In genomic region chr16:68005786-68006286, GRCh38 we compare ENCODE assay signal across 9 cellular contexts. TPM values are rescaled to one million over a fixed set of nuclear protein-coding genes. Genes with fewer than 3 reads are reported as not detected.
DNase-seq lines count a peak whose midpoint lies in the region; ATAC-seq and TF ChIP-seq lines count a peak whose summit lies in the region.
"Had no signal": no experiment of that assay in that cellular context is flagged by ENCODE, and none has a peak within 500 bp of the region (broad histone marks: within the 10 kb centered on the region; RNA-seq: fewer than 3 reads in every experiment).

No MANE protein-coding gene starts in this region.

- H3K9me3 ChIP-seq in T-helper 17 cell (ENCODE audit: control insufficient read depth, low read length, poor library complexity, severe bottlenecking): no peaks in the 10 kb centered on the region
- no peaks in the 10 kb centered on the region for H3K9me3 ChIP-seq in effector memory CD4-positive, alpha-beta T cell (ENCODE audit: control insufficient read depth, low read length)

- peak overlapping the region; percentile 90 for H3K27ac Mint-ChIP-seq in T-helper 17 cell
- H3K27ac Mint-ChIP-seq in natural killer cell treated with Interleukin-12 subunit alpha and Interleukin-12 subunit beta and Interleukin-15 and Interleukin-18, amount 100 ng/mL, for 72 hours: peak overlapping the region; percentile 90 to 94

- peak overlapping the region; percentile 68 for H3K4me3 Mint-ChIP-seq in T-helper 17 cell
- H3K4me3 Mint-ChIP-seq in natural killer cell treated with Interleukin-12 subunit alpha and Interleukin-12 subunit beta and Interleukin-15 and Interleukin-18, amount 100 ng/mL, for 72 hours: peak overlapping the region; percentile 69

- peaks cover 2% of the 10 kb centered on the region for H3K36me3 Mint-ChIP-seq in T-helper 17 cell (ENCODE audit: low read depth)
- no peaks in the 10 kb centered on the region for H3K36me3 Mint-ChIP-seq in natural killer cell treated with Interleukin-12 subunit alpha and Interleukin-12 subunit beta and Interleukin-15 and Interleukin-18, amount 100 ng/mL, for 72 hours

- H3K27me3 Mint-ChIP-seq in T-helper 17 cell: no peaks in the 10 kb centered on the region
- no peaks in the 10 kb centered on the region for H3K27me3 Mint-ChIP-seq in natural killer cell treated with Interleukin-12 subunit alpha and Interleukin-12 subunit beta and Interleukin-15 and Interleukin-18, amount 100 ng/mL, for 72 hours

- TF ChIP-seq POLR2A in GM18505 (IDR thresholded peaks at IDR 0.05; ENCODE audit: borderline replicate concordance, extremely low read depth, insufficient read depth, insufficient read length): no peak

- peaks cover 28% of the 10 kb centered on the region for H3K4me1 ChIP-seq in effector memory CD4-positive, alpha-beta T cell (ENCODE audit: control insufficient read depth, insufficient read depth, low read length, poor library complexity, severe bottlenecking)

- peaks cover 26% of the 10 kb centered on the region for H3K4me1 Mint-ChIP-seq in T-helper 17 cell
- peaks cover 24 to 30% of the 10 kb centered on the region in 2 donors for H3K4me1 Mint-ChIP-seq in natural killer cell treated with Interleukin-12 subunit alpha and Interleukin-12 subunit beta and Interleukin-15 and Interleukin-18, amount 100 ng/mL, for 72 hours (ENCODE audit: low read depth in 2 of 2)

- no peaks in the 10 kb centered on the region for H3K9me3 Mint-ChIP-seq in natural killer cell treated with Interleukin-12 subunit alpha and Interleukin-12 subunit beta and Interleukin-15 and Interleukin-18, amount 100 ng/mL, for 72 hours

- H3K4me3 ChIP-seq in effector memory CD4-positive, alpha-beta T cell (ENCODE audit: insufficient read depth, low read depth, low read length, poor library complexity, severe bottlenecking): no peak overlapping the region

- H3K36me3 ChIP-seq in effector memory CD4-positive, alpha-beta T cell (ENCODE audit: control insufficient read depth, insufficient read depth, low read length): no peaks in the 10 kb centered on the region

- in situ Hi-C loops in G401 (cut with HindIII; ENCODE audit: low sequenced_read_pairs): no loop called here

- ATAC-seq in T-helper 17 cell (peak; percentile 95), GM18519 (IDR thresholded peaks at IDR 0.05; ENCODE audit: low FRiP score, unreplicated experiment) (no peak), GM18505 (IDR thresholded peaks at IDR 0.05; ENCODE audit: unreplicated experiment) (no peak)
- peak; percentile 89 to 97 for ATAC-seq in natural killer cell treated with Interleukin-12 subunit alpha and Interleukin-12 subunit beta and Interleukin-15 and Interleukin-18, amount 100 ng/mL, for 72 hours

- DNase-seq in GDM1 (lab: John Stamatoyannopoulos, UW): peak; percentile 2
- DNase-seq in T-helper 17 cell: no peak
- no peak for DNase-seq in effector memory CD4-positive, alpha-beta T cell
- no peak for DNase-seq in natural killer cell treated with Interleukin-12 subunit alpha and Interleukin-12 subunit beta and Interleukin-15 and Interleukin-18, amount 100 ng/mL, for 72 hours (ENCODE audit: low spot score)
- no peak for DNase-seq in G401 (ENCODE audit: low spot score)
- no peak for DNase-seq in T-helper 9 cell

- H3K27ac ChIP-seq in effector memory CD4-positive, alpha-beta T cell (ENCODE audit: insufficient read depth, low read length, poor library complexity, severe bottlenecking): peak overlapping the region; percentile 58

- no peaks in the 10 kb centered on the region for H3K27me3 ChIP-seq in effector memory CD4-positive, alpha-beta T cell (replicated peaks; ENCODE audit: control insufficient read depth, insufficient read depth, low read length, poor library complexity, severe bottlenecking)

RNA-seq across cellular contexts. Expression of gene DPEP2, which starts 6.6 kb away (rescaled TPM):
- 10 to 100 TPM; 42.7 to 51.2 TPM for total RNA-seq in T-helper 17 cell
- total RNA-seq in natural killer cell treated with Interleukin-12 subunit alpha and Interleukin-12 subunit beta and Interleukin-15 and Interleukin-18, amount 100 ng/mL, for 72 hours: 1 to 10 TPM; 2.2 to 2.3 TPM
- 0.31 TPM in 1 of 2 replicates, not detected in the other for total RNA-seq in G401 (2014; rRNA removed; shearing (Covaris generic))

RNA-seq across cellular contexts. Expression of gene DPEP2NB, which starts 9.9 kb away (rescaled TPM):
- not detected for total RNA-seq in T-helper 17 cell
- total RNA-seq in natural killer cell treated with Interleukin-12 subunit alpha and Interleukin-12 subunit beta and Interleukin-15 and Interleukin-18, amount 100 ng/mL, for 72 hours: not detected
- not detected in 2 replicates for total RNA-seq in G401 (2014; rRNA removed; shearing (Covaris generic))
- total RNA-seq: glomerular endothelial cell had no signal

RNA-seq across cellular contexts. Expression of gene DDX28, which starts 17.2 kb away (rescaled TPM):
- 10 to 100 TPM; 13.2 to 14.8 TPM for total RNA-seq in T-helper 17 cell
- total RNA-seq in natural killer cell treated with Interleukin-12 subunit alpha and Interleukin-12 subunit beta and Interleukin-15 and Interleukin-18, amount 100 ng/mL, for 72 hours: 10 to 100 TPM; 16.2 to 20.1 TPM
- 49.0 and 63.4 TPM in 2 replicates for total RNA-seq in G401 (2014; rRNA removed; shearing (Covaris generic))

RNA-seq across cellular contexts. Expression of gene DUS2, which starts 17.2 kb away (rescaled TPM):
- 10 to 100 TPM; 12.0 to 12.3 TPM for total RNA-seq in T-helper 17 cell
- total RNA-seq in natural killer cell treated with Interleukin-12 subunit alpha and Interleukin-12 subunit beta and Interleukin-15 and Interleukin-18, amount 100 ng/mL, for 72 hours: 10 to 100 TPM; 23.3 to 43.5 TPM
- 17.0 and 19.3 TPM in 2 replicates for total RNA-seq in G401 (2014; rRNA removed; shearing (Covaris generic))

RNA-seq across cellular contexts. Expression of gene DPEP3, which starts 25.5 kb away (rescaled TPM):
- total RNA-seq in T-helper 17 cell: under 1 TPM; 0.22 to 0.68 TPM
- not detected for total RNA-seq in natural killer cell treated with Interleukin-12 subunit alpha and Interleukin-12 subunit beta and Interleukin-15 and Interleukin-18, amount 100 ng/mL, for 72 hours
- not detected in 2 replicates for total RNA-seq in G401 (2014; rRNA removed; shearing (Covaris generic))
- total RNA-seq: glomerular endothelial cell had no signal

Comparison
In these comparisons a context has a peak if more than half of its experiments do, and no peak if none do; other contexts are left out.
1. ATAC-seq: peak in T-helper 17 cell (single experiment) and natural killer cell treated with Interleukin-12 subunit alpha and Interleukin-12 subunit beta and Interleukin-15 and Interleukin-18, amount 100 ng/mL, for 72 hours (2 of 2); none in GM18519 (single experiment) and GM18505 (single experiment).
2. RNA of gene DPEP2, which starts 6.6 kb away (total RNA-seq): 42.7 to 51.2 TPM in T-helper 17 cell; 2.2 to 2.3 TPM in natural killer cell treated with Interleukin-12 subunit alpha and Interleukin-12 subunit beta and Interleukin-15 and Interleukin-18, amount 100 ng/mL, for 72 hours and 0.31 TPM in G401; every median in the first group is over 10 times any median in the second.